Comparison of ENCODE assay signal across 8 cellular contexts in the genomic region with DNA sequence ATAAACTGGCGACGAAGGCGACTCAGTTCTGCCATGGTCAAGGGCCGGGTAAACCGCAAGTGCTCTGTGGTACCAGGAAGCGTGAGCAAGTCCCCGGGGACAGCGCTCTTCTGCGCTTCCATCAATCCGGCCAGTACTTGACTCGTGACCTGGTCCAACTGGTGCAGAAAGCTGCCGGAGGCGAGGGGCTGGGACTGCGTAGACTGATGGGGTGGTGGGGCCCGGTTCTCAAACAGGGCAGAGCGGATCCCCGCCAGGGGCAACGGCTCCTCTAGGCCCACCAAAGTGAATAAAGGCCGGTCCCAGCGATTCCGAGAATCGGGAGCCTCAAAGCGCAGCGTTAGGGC. TPM values are rescaled to one million over a fixed set of nuclear protein-coding genes. Genes with fewer than 3 reads are reported as not detected.
DNase-seq lines count a peak whose midpoint lies in the region; ATAC-seq and TF ChIP-seq lines count a peak whose summit lies in the region.

No MANE protein-coding gene starts in this region.

- H3K36me3 ChIP-seq in SJCRH30 (peaks cover 5% of the 10 kb centered on the region; the same call in 1 of the 2 replicates), stomach (peaks cover 0 to 19% (median 12%) of the 10 kb centered on the region in 4 donors)

- H3K27me3 Mint-ChIP-seq in activated CD4-positive, alpha-beta T cell treated with anti-CD3 and anti-CD28 coated beads, Interleukin-2, amount 10 ng/mL, durations not matched to agents 24 days and 14 days: no peaks in the 10 kb centered on the region

- TF ChIP-seq POLR2A in lower leg skin (IDR thresholded peaks at IDR 0.05) (no peak), stomach (IDR thresholded peaks at IDR 0.05) (no peak)

- H3K4me3 Mint-ChIP-seq in activated CD4-positive, alpha-beta T cell treated with anti-CD3 and anti-CD28 coated beads, Interleukin-2, amount 10 ng/mL, durations not matched to agents 24 days and 14 days: peak overlapping the region; percentile 95

- WGBS in lower leg skin, 2 donors: 8 to 24% methylated on average over 17 to 23 of the region's 24 CpGs
- 2 to 6% (median 4%) methylated on average over 22 to 24 of the region's 24 CpGs for WGBS in stomach, 5 donors

- H3K9me3 ChIP-seq in SJCRH30 (replicated peaks) (no peaks in the 10 kb centered on the region), stomach (no peaks in the 10 kb centered on the region)

- peaks cover 37% of the 10 kb centered on the region for H3K36me3 Mint-ChIP-seq in activated CD4-positive, alpha-beta T cell treated with anti-CD3 and anti-CD28 coated beads, Interleukin-2, amount 10 ng/mL, durations not matched to agents 24 days and 14 days (ENCODE audit: low read depth)

- TF ChIP-seq CTCF in dorsolateral prefrontal cortex (IDR thresholded peaks at IDR 0.05 in 54 of 56, conservative IDR thresholded peaks at IDR 0.05 in 2 of 56; ENCODE audit: low read depth in 1 of 56, partially characterized antibody in 56 of 56) (no peak), lower leg skin (IDR thresholded peaks at IDR 0.05) (no peak), stomach (IDR thresholded peaks at IDR 0.05) (no peak)

- ATAC-seq in HG02852 (IDR thresholded peaks at IDR 0.05; ENCODE audit: unreplicated experiment): peak; percentile 35

- DNase-seq in activated CD4-positive, alpha-beta T cell treated with anti-CD3 and anti-CD28 coated beads, Interleukin-2, amount 10 ng/mL, durations not matched to agents 24 days and 14 days: peak; percentile 70
- no peak for DNase-seq in activated CD4-positive, alpha-beta T cell treated with anti-CD3 and anti-CD28 coated beads, Interleukin-2, amount 50 U/mL, for 1 hour
- peak; percentile 55 for DNase-seq in SJCRH30
- DNase-seq in dorsolateral prefrontal cortex: peak in 6 of 10 donors; percentile 13 to 49 (median 23)
- peak in 1 of 2 donors; percentile 19 for DNase-seq in lower leg skin (ENCODE audit: low spot score in 2 of 2)
- peak; percentile 44 for DNase-seq in stomach
- no peak for DNase-seq in stimulated activated naive CD4-positive, alpha-beta T cell treated with Interleukin-2 at 50 U/mL for 16 hours (lab: John Stamatoyannopoulos, UW)

- H3K27me3 ChIP-seq in SJCRH30 (no peaks in the 10 kb centered on the region), dorsolateral prefrontal cortex (no peaks in the 10 kb centered on the region), stomach (no peaks in the 10 kb centered on the region)

- H3K4me3 ChIP-seq in SJCRH30: peak overlapping the region; percentile 80
- H3K4me3 ChIP-seq in dorsolateral prefrontal cortex: peak overlapping the region; percentile 50 to 96 (median 84)
- H3K4me3 ChIP-seq in lower leg skin (ENCODE audit: low read depth, poor library complexity, severe bottlenecking): peak overlapping the region; percentile 58
- H3K4me3 ChIP-seq in stomach: peak overlapping the region; percentile 70 to 86 (median 81)

- peak overlapping the region; percentile 97 for H3K27ac Mint-ChIP-seq in activated CD4-positive, alpha-beta T cell treated with anti-CD3 and anti-CD28 coated beads, Interleukin-2, amount 10 ng/mL, durations not matched to agents 24 days and 14 days

- TF ChIP-seq EP300 in stomach (IDR thresholded peaks at IDR 0.05): no peak

- H3K4me1 Mint-ChIP-seq in activated CD4-positive, alpha-beta T cell treated with anti-CD3 and anti-CD28 coated beads, Interleukin-2, amount 10 ng/mL, durations not matched to agents 24 days and 14 days: peaks cover 30% of the 10 kb centered on the region

- peak overlapping the region; percentile 78 for H3K27ac ChIP-seq in SJCRH30
- peak overlapping the region in 53 of 59 donors; percentile 20 to 95 (median 84) for H3K27ac ChIP-seq in dorsolateral prefrontal cortex
- peak overlapping the region; percentile 90 to 94 (median 92) for H3K27ac ChIP-seq in stomach

- peaks cover 3% of the 10 kb centered on the region for H3K9me3 Mint-ChIP-seq in activated CD4-positive, alpha-beta T cell treated with anti-CD3 and anti-CD28 coated beads, Interleukin-2, amount 10 ng/mL, durations not matched to agents 24 days and 14 days

- peaks cover 4% of the 10 kb centered on the region; the same call in 1 of the 2 replicates for H3K4me1 ChIP-seq in SJCRH30
- H3K4me1 ChIP-seq in stomach: peaks cover 28 to 60% (median 48%) of the 10 kb centered on the region in 4 donors

- intact Hi-C loops in activated CD4-positive, alpha-beta T cell treated with anti-CD3 and anti-CD28 coated beads, Interleukin-2, amount 10 ng/mL, durations not matched to agents 24 days and 14 days (cut with micrococcal nuclease): loop anchor here (1.0 kb wide), 1 partner anchor 24 kb away; the partner anchor contains the start of gene BTF3L4
- intact Hi-C loops in dorsolateral prefrontal cortex (cut with DNase I): loop anchor here (2.0 kb wide), 2 partner anchors 22 to 24 kb away; partner anchors contain the start of genes BTF3L4 (in 1 of the 2) and TXNDC12 (in 1 of the 2)
- intact Hi-C loops in lower leg skin (cut with DNase I; ENCODE audit: low total_unique reads): no loop called here
- intact Hi-C loops in stomach (cut with DNase I; ENCODE audit: low total_unique reads): no loop called here

RNA-seq across cellular contexts. Expression of gene KTI12, which starts 0.9 kb away (rescaled TPM):
- 20.4 and 22.3 TPM in 2 replicates for total RNA-seq in activated CD4-positive, alpha-beta T cell treated with anti-CD3 and anti-CD28 coated beads, Interleukin-2, amount 10 ng/mL, durations not matched to agents 24 days and 14 days
- 14.3 and 15.1 TPM in 2 replicates for total RNA-seq in SJCRH30 (2014; rRNA removed; shearing (Covaris generic))
- total RNA-seq in dorsolateral prefrontal cortex (10 to 100 TPM in 2 of 120 experiments, 1 to 10 TPM in 118; 3.7 to 10.5 (median 6.4) TPM), lower leg skin (1 to 10 TPM; 6.8 to 8.7 (median 7.1) TPM), stomach (10 to 100 TPM in 2 of 5 donors, 1 to 10 TPM in 3; 4.2 to 15.4 (median 7.0) TPM)
- 1 to 10 TPM; 5.7 to 8.4 (median 7.5) TPM for polyA plus RNA-seq in stomach

RNA-seq across cellular contexts. Expression of gene TXNDC12, which starts 22.2 kb away (rescaled TPM):
- total RNA-seq in activated CD4-positive, alpha-beta T cell treated with anti-CD3 and anti-CD28 coated beads, Interleukin-2, amount 10 ng/mL, durations not matched to agents 24 days and 14 days: 43.0 and 44.8 TPM in 2 replicates
- 32.1 and 37.0 TPM in 2 replicates for total RNA-seq in SJCRH30 (2014; rRNA removed; shearing (Covaris generic))
- total RNA-seq in dorsolateral prefrontal cortex (10 to 100 TPM; 18.2 to 47.5 (median 33.6) TPM), lower leg skin (10 to 100 TPM; 22.5 to 37.0 (median 30.0) TPM), stomach (10 to 100 TPM; 18.7 to 51.6 (median 44.2) TPM)
- 10 to 100 TPM; 12.5 to 23.2 (median 14.0) TPM for polyA plus RNA-seq in stomach

RNA-seq across cellular contexts. Expression of gene BTF3L4, which starts 23.3 kb away (rescaled TPM):
- 48.0 and 50.0 TPM in 2 replicates for total RNA-seq in activated CD4-positive, alpha-beta T cell treated with anti-CD3 and anti-CD28 coated beads, Interleukin-2, amount 10 ng/mL, durations not matched to agents 24 days and 14 days
- 105 and 123 TPM in 2 replicates for total RNA-seq in SJCRH30 (2014; rRNA removed; shearing (Covaris generic))
- total RNA-seq in dorsolateral prefrontal cortex (10 to 100 TPM; 27.7 to 67.7 (median 49.5) TPM), lower leg skin (10 to 100 TPM; 46.9 to 61.9 (median 49.0) TPM), stomach (100 to 1,000 TPM in 1 of 5 donors, 10 to 100 TPM in 3, 1 to 10 TPM in 1; 6.7 to 287 (median 39.7) TPM)
- 10 to 100 TPM; 35.8 to 49.6 (median 42.7) TPM for polyA plus RNA-seq in stomach

RNA-seq across cellular contexts. Expression of gene RAB3B, which starts 42.3 kb away (rescaled TPM):
- 0.02 TPM in 2 replicates for total RNA-seq in activated CD4-positive, alpha-beta T cell treated with anti-CD3 and anti-CD28 coated beads, Interleukin-2, amount 10 ng/mL, durations not matched to agents 24 days and 14 days
- total RNA-seq in SJCRH30 (2014; rRNA removed; shearing (Covaris generic)): 0.61 and 0.67 TPM in 2 replicates
- total RNA-seq in dorsolateral prefrontal cortex (10 to 100 TPM in 62 of 120 experiments, 1 to 10 TPM in 58; 2.2 to 28.2 (median 10.1) TPM), lower leg skin (10 to 100 TPM in 1 of 4 donors, 1 to 10 TPM in 3; 2.4 to 13.7 (median 4.3) TPM), stomach (1 to 10 TPM in 2 of 5 donors, under 1 TPM in 3; under 0.01 to 2.2 (median 0.14) TPM)
- under 1 TPM in 2 of 3 donors, not detected in 1; 0.13 to 0.31 TPM for polyA plus RNA-seq in stomach

Comparison
In these comparisons a context has a peak if more than half of its experiments do, and no peak if none do; other contexts are left out.
1. DNase-seq: peak in activated CD4-positive, alpha-beta T cell treated with anti-CD3 and anti-CD28 coated beads, Interleukin-2, amount 10 ng/mL, durations not matched to agents 24 days and 14 days (single experiment), SJCRH30 (2 of 2), dorsolateral prefrontal cortex (6 of 10) and stomach (single experiment); none in activated CD4-positive, alpha-beta T cell treated with anti-CD3 and anti-CD28 coated beads, Interleukin-2, amount 50 U/mL, for 1 hour (single experiment) and stimulated activated naive CD4-positive, alpha-beta T cell treated with Interleukin-2 at 50 U/mL for 16 hours (single experiment).
2. intact Hi-C loops: an anchor here in activated CD4-positive, alpha-beta T cell treated with anti-CD3 and anti-CD28 coated beads, Interleukin-2, amount 10 ng/mL, durations not matched to agents 24 days and 14 days (1.0 kb wide) and dorsolateral prefrontal cortex (2.0 kb wide); none called in lower leg skin and stomach.
3. Peak in every context shown above with its lines, with median percentiles within 50 percentile points of each other: H3K27ac ChIP-seq and H3K4me3 ChIP-seq.